In genomic region chr15:100687532-100688215, GRCh38 we compare ENCODE assay signal across 13 cellular contexts.
A peak's percentile ranks its signal among the peaks of the same experiment; 100 is the strongest.
DNase-seq lines count a peak whose midpoint lies in the region; ATAC-seq, FAIRE-seq and TF ChIP-seq lines count a peak whose summit lies in the region.
"Had no signal": no experiment of that assay in that cellular context is flagged by ENCODE, and none has a peak within 500 bp of the region (broad histone marks: within the 10 kb centered on the region; RNA-seq: fewer than 3 reads in every experiment).

No MANE protein-coding gene starts in this region.

- FAIRE-seq in pancreas (lab: Jason Lieb, UNC) (no peak), kidney (lab: Jason Lieb, UNC) (no peak)
- FAIRE-seq: endometrium had no signal

- H3K9ac ChIP-seq in SK-N-SH (peak overlapping the region; percentile 47; the same call in 1 of the 2 replicates), fibroblast of lung (ENCODE audit: insufficient read depth, low read length) (no peak overlapping the region), kidney (ENCODE audit: low read length in 2 of 2) (no peak overlapping the region)

- DNase-seq in Daoy (ENCODE audit: low read depth) (peak; percentile 85), SK-N-SH (no peak), fibroblast of lung (ENCODE audit: low read depth in 2 of 2) (peak; percentile 76 to 91), pancreas (no peak), NCI-H1436 treated with DMSO at 0.1 percent for 48 hours (lab: John Stamatoyannopoulos, UW) (no peak), islet precursor cell (no peak), kidney (no peak), GM13977 (ENCODE audit: low spot score) (no peak)
- DNase-seq: C1 segment of cervical spinal cord; lower lobe of right lung; stimulated activated CD4-positive, alpha-beta T cell treated with anti-CD3 and anti-CD28 coated beads, Interleukin-15, amount 100 ng/mL, for 24 hours; stimulated activated naive CD4-positive, alpha-beta T cell had no signal

- H3K4me2 ChIP-seq in SK-N-SH (peak overlapping the region; percentile 3; the same call in 1 of the 2 replicates), fibroblast of lung (ENCODE audit: extremely low read depth, insufficient read depth, low read length) (peak overlapping the region; percentile 48)

- CTCF ChIA-PET in SK-N-SH (lab: Yijun Ruan, JAX) = no interaction called here

- WGBS in SK-N-SH (ENCODE audit: low lambda C conversion rate) = 73% methylated on average over 16 of the region's 16 CpGs
- WGBS in pancreas, 2 donors = 57 to 59% methylated on average over 16 of the region's 16 CpGs

- H3K79me2 ChIP-seq in SK-N-SH (ENCODE audit: insufficient read depth) (no peaks in the 10 kb centered on the region), fibroblast of lung (ENCODE audit: control insufficient read depth, insufficient read depth, low read length) (no peaks in the 10 kb centered on the region)

- intact Hi-C loops in pancreas (cut with DNase I) = no loop called here
- intact Hi-C loops in kidney (cut with DNase I) = no loop called here

- H3K9me3 ChIP-seq in SK-N-SH (no peaks in the 10 kb centered on the region), fibroblast of lung (ENCODE audit: control insufficient read depth, insufficient read depth, low read depth, low read length) (no peaks in the 10 kb centered on the region), pancreas (no peaks in the 10 kb centered on the region), kidney (ENCODE audit: control insufficient read depth in 1 of 2, low read length in 2 of 2) (no peaks in the 10 kb centered on the region)
- H3K9me3 ChIP-seq: lower lobe of right lung had no signal

- H3K36me3 ChIP-seq in SK-N-SH (replicated peaks in 1 of 2; ENCODE audit: control insufficient read depth in 1 of 2, insufficient read depth in 2 of 2, low read length in 1 of 2) (no peaks in the 10 kb centered on the region), fibroblast of lung (ENCODE audit: control insufficient read depth, insufficient read depth, low read length) (no peaks in the 10 kb centered on the region), pancreas (no peaks in the 10 kb centered on the region), kidney (ENCODE audit: control insufficient read depth in 1 of 2, insufficient read depth in 2 of 2, low read length in 2 of 2) (no peaks in the 10 kb centered on the region)
- H3K36me3 ChIP-seq: lower lobe of right lung had no signal

- H2AFZ ChIP-seq in SK-N-SH (ENCODE audit: low read depth) (peak overlapping the region; percentile 79), fibroblast of lung (ENCODE audit: low read length) (no peak overlapping the region)

- POLR2A ChIA-PET in SK-N-SH (lab: Yijun Ruan, JAX) = no interaction called here

- H3K27ac ChIP-seq in SK-N-SH (ENCODE audit: low read depth in 2 of 2, low read length in 1 of 2) (peak overlapping the region; percentile 16 to 81; a peak in 2 of 4 replicates), fibroblast of lung (ENCODE audit: insufficient read depth, low read length) (peak overlapping the region; percentile 69), pancreas (peak overlapping the region in 1 of 4 donors; percentile 2), kidney (ENCODE audit: low read depth in 2 of 2, low read length in 2 of 2) (no peak overlapping the region)
- H3K27ac ChIP-seq: lower lobe of right lung had no signal

- TF ChIP-seq CTCF in SK-N-SH (IDR thresholded peaks at IDR 0.05) (no peak), fibroblast of lung (conservative IDR thresholded peaks at IDR 0.05 in 1 of 2, IDR thresholded peaks at IDR 0.05 in 1 of 2; ENCODE audit: low read depth in 1 of 2, low read length in 2 of 2) (no peak), pancreas (IDR thresholded peaks at IDR 0.05) (no peak), kidney (IDR thresholded peaks at IDR 0.05; ENCODE audit: borderline replicate concordance, extremely low read depth, insufficient read depth) (no peak), GM13977 (IDR thresholded peaks at IDR 0.05; ENCODE audit: extremely low read depth, insufficient read depth, missing control alignments) (no peak)

- H3K4me1 ChIP-seq in SK-N-SH (ENCODE audit: control insufficient read depth in 1 of 2, insufficient read depth in 2 of 2, low read depth in 1 of 2, low read length in 1 of 2) (peaks cover 6 to 9% of the 10 kb centered on the region in 2 experiments; a peak in 2 of 4 replicates), fibroblast of lung (ENCODE audit: control insufficient read depth, extremely low read depth, insufficient read depth, low read length) (peaks cover 6% of the 10 kb centered on the region), pancreas (no peaks in the 10 kb centered on the region), kidney (ENCODE audit: control insufficient read depth in 1 of 2, insufficient read depth in 1 of 2, low read depth in 1 of 2, low read length in 2 of 2) (no peaks in the 10 kb centered on the region)

- no peaks in the 10 kb centered on the region for H4K20me1 ChIP-seq in SK-N-SH (ENCODE audit: insufficient read depth)
- no peaks in the 10 kb centered on the region for H4K20me1 ChIP-seq in fibroblast of lung (ENCODE audit: control insufficient read depth, extremely low read depth, insufficient read depth, low read length)

- no peak for TF ChIP-seq RAD21 in SK-N-SH (IDR thresholded peaks at IDR 0.05; ENCODE audit: low read length)

- H3K27me3 ChIP-seq in SK-N-SH (ENCODE audit: insufficient read depth) (no peaks in the 10 kb centered on the region), fibroblast of lung (ENCODE audit: control insufficient read depth, insufficient read depth, low read length) (no peaks in the 10 kb centered on the region), pancreas (no peaks in the 10 kb centered on the region)

- in situ Hi-C loops in GM13977 (cut with MboI; ENCODE audit: low pct_unique_long_range_greater_than_20kb, low sequenced_read_pairs, unreplicated experiment) = no loop called here

- peak in 3 of 4 donors; percentile 36 to 64 (median 59) for ATAC-seq in pancreas

- no peak for TF ChIP-seq EP300 in SK-N-SH (IDR thresholded peaks at IDR 0.05; ENCODE audit: borderline replicate concordance in 1 of 2, low read depth in 1 of 2, low read length in 1 of 2)

- H3K9me2 ChIP-seq in SK-N-SH = no peaks in the 10 kb centered on the region

- peaks cover 12% of the 10 kb centered on the region for H3F3A ChIP-seq in SK-N-SH (replicated peaks; ENCODE audit: insufficient read depth)

- H3K4me3 ChIP-seq in SK-N-SH (ENCODE audit: low read depth in 2 of 2, low read length in 1 of 2) = no peak overlapping the region
- peak overlapping the region in 1 of 4 experiments; percentile 21 for H3K4me3 ChIP-seq in fibroblast of lung (replicated peaks in 1 of 4; ENCODE audit: control extremely low read depth in 1 of 4, insufficient read depth in 1 of 4, low read depth in 3 of 4, low read length in 4 of 4)
- no peak overlapping the region for H3K4me3 ChIP-seq in pancreas
- H3K4me3 ChIP-seq in kidney (ENCODE audit: low read length in 2 of 2) = no peak overlapping the region
- H3K4me3 ChIP-seq: lower lobe of right lung had no signal

TF ChIP-seq in SK-N-SH, 30 proteins besides CTCF, POLR2A, EP300 and RAD21:
- TF ChIP-seq SIN3A (IDR thresholded peaks at IDR 0.05; ENCODE audit: borderline replicate concordance, low read depth, low read length) (no peak), YY1 (IDR thresholded peaks at IDR 0.05; ENCODE audit: low read depth) (no peak), TAF1 (IDR thresholded peaks at IDR 0.05; ENCODE audit: borderline replicate concordance, low read depth, low read length) (no peak)

Comparison
In these comparisons a context has a peak if more than half of its experiments do, and no peak if none do; other contexts are left out.
1. DNase-seq: peak in Daoy (single experiment) and fibroblast of lung (2 of 2); none in SK-N-SH (single experiment), pancreas (0 of 6), NCI-H1436 treated with DMSO at 0.1 percent for 48 hours (single experiment), islet precursor cell (single experiment), kidney (single experiment) and GM13977 (single experiment).
2. H3K27ac ChIP-seq: peak in SK-N-SH (2 of 2) and fibroblast of lung (single experiment); none in kidney (0 of 2).